22 cellular contexts compared by ENCODE assay signal in genomic region chr11:75272391-75272790, GRCh38. TPM values are rescaled to one million over a fixed set of nuclear protein-coding genes. Genes with fewer than 3 reads are reported as not detected.
DNase-seq lines count a peak whose midpoint lies in the region; ATAC-seq, FAIRE-seq and TF ChIP-seq lines count a peak whose summit lies in the region.
"Had no signal": no experiment of that assay in that cellular context is flagged by ENCODE, and none has a peak within 500 bp of the region (broad histone marks: within the 10 kb centered on the region; RNA-seq: fewer than 3 reads in every experiment).

No MANE protein-coding gene starts in this region.

- no peaks in the 10 kb centered on the region for H3K27me3 ChIP-seq in BLaER1
- H3K27me3 ChIP-seq: cardiac muscle cell, heart right ventricle, Peyer's patch, thyroid gland had no signal

- CTCF ChIA-PET in activated CD4-positive, alpha-beta T cell treated with anti-CD3 and anti-CD28 coated beads, Interleukin-2, amount 10 ng/mL, durations not matched to agents 7 days and 5 days (lab: Charles Lee) = interaction anchor here (0.6 to 3.2 kb wide), 4 partner anchors 8 to 132 kb away, joined by 3 to 17 read pairs (median 6); no protein-coding TSS in a partner anchor

- H3K9me3 Mint-ChIP-seq in activated CD4-positive, alpha-beta T cell treated with anti-CD3 and anti-CD28 coated beads, Interleukin-2, amount 10 ng/mL, durations not matched to agents 7 days and 5 days = no peaks in the 10 kb centered on the region
- H3K9me3 Mint-ChIP-seq in nephron progenitor cell = no peaks in the 10 kb centered on the region
- H3K9me3 Mint-ChIP-seq: activated T-helper 1 cell treated with anti-CD3 and anti-CD28 coated beads, Interleukin-12 subunit alpha, Interleukin-12 subunit beta, Interleukin-2, Interleukin-4 antibody, amounts not matched to agents 30 ng/mL and 10 ng/mL and 1 ng/mL, durations not matched to agents 14 hours and 24 hours and 36 hours; nephron had no signal

- FAIRE-seq in frontal cortex (lab: Jason Lieb, UNC) = no peak

- H3K9me3 ChIP-seq in BLaER1 (no peaks in the 10 kb centered on the region), T-helper 17 cell (ENCODE audit: control insufficient read depth, low read length, poor library complexity, severe bottlenecking) (no peaks in the 10 kb centered on the region)
- H3K9me3 ChIP-seq: heart right ventricle, Peyer's patch, thyroid gland had no signal

- no peak overlapping the region for H3K4me3 Mint-ChIP-seq in activated CD4-positive, alpha-beta T cell treated with anti-CD3 and anti-CD28 coated beads, Interleukin-2, amount 10 ng/mL, durations not matched to agents 7 days and 5 days
- H3K4me3 Mint-ChIP-seq in T-helper 17 cell = peak overlapping the region; percentile 50
- H3K4me3 Mint-ChIP-seq in nephron progenitor cell = no peak overlapping the region
- H3K4me3 Mint-ChIP-seq: activated T-helper 1 cell treated with anti-CD3 and anti-CD28 coated beads, Interleukin-12 subunit alpha, Interleukin-12 subunit beta, Interleukin-2, Interleukin-4 antibody, amounts not matched to agents 30 ng/mL and 10 ng/mL and 1 ng/mL, durations not matched to agents 14 hours and 24 hours and 36 hours; nephron had no signal

- no peak overlapping the region for H3K4me3 ChIP-seq in BLaER1
- H3K4me3 ChIP-seq: cardiac muscle cell, heart right ventricle, Peyer's patch, thyroid gland had no signal

- peaks cover 62% of the 10 kb centered on the region for H3K4me1 ChIP-seq in BLaER1
- H3K4me1 ChIP-seq: Peyer's patch, thyroid gland had no signal

- peak overlapping the region; percentile 80 for H3K4me2 ChIP-seq in BLaER1

- peak overlapping the region; percentile 82 for H3K27ac Mint-ChIP-seq in activated CD4-positive, alpha-beta T cell treated with anti-CD3 and anti-CD28 coated beads, Interleukin-2, amount 10 ng/mL, durations not matched to agents 7 days and 5 days
- H3K27ac Mint-ChIP-seq in T-helper 17 cell (peak overlapping the region; percentile 21), nephron progenitor cell (no peak overlapping the region)
- H3K27ac Mint-ChIP-seq: nephron had no signal

- ATAC-seq in T-helper 17 cell (no peak), HG03025 (IDR thresholded peaks at IDR 0.05; ENCODE audit: low FRiP score, unreplicated experiment) (no peak)

- H3K9ac ChIP-seq in BLaER1 = peak overlapping the region; percentile 50; the same call in 1 of the 2 replicates

- H3K36me3 Mint-ChIP-seq in activated CD4-positive, alpha-beta T cell treated with anti-CD3 and anti-CD28 coated beads, Interleukin-2, amount 10 ng/mL, durations not matched to agents 7 days and 5 days (ENCODE audit: low read depth) = peaks cover 19% of the 10 kb centered on the region
- H3K36me3 Mint-ChIP-seq in T-helper 17 cell (ENCODE audit: low read depth) (peaks cover 7% of the 10 kb centered on the region), nephron progenitor cell (ENCODE audit: low read depth) (no peaks in the 10 kb centered on the region)

- TF ChIP-seq CTCF in nephron progenitor cell (IDR thresholded peaks at IDR 0.05) = no peak

- DNase-seq in activated CD4-positive, alpha-beta T cell treated with anti-CD3 and anti-CD28 coated beads, Interleukin-2, amount 10 ng/mL, durations not matched to agents 7 days and 5 days = no peak
- no peak for DNase-seq in activated CD4-positive, alpha-beta T cell treated with anti-CD3 and anti-CD28 coated beads, Interleukin-2, amount 50 U/mL, for 48 hours
- DNase-seq in T-helper 17 cell = no peak
- peak; percentile 55 for DNase-seq in mesenteric fat pad (ENCODE audit: low spot score)
- DNase-seq in nephron progenitor cell = no peak
- no peak for DNase-seq in frontal cortex (ENCODE audit: low spot score in 2 of 2)
- DNase-seq: activated CD4-positive, alpha-beta T cell treated with anti-CD3 and anti-CD28 coated beads, Interleukin-2, amount 50 U/mL, for 1 hour; amniotic stem cell; effector CD8-positive, alpha-beta T cell; heart right ventricle; NCI-H1417 treated with DMSO at 0.1 percent for 48 hours; NCI-H774; stimulated activated CD4-positive, alpha-beta T cell treated with anti-CD3 and anti-CD28 coated beads, Interleukin-12 subunit alpha, Interleukin-12 subunit beta, amount 100 ng/mL, for 4 hours; thyroid gland had no signal

- peaks cover 69% of the 10 kb centered on the region for H3K36me3 ChIP-seq in BLaER1
- H3K36me3 ChIP-seq: cardiac muscle cell had no signal

- peak overlapping the region; percentile 66 for H3K27ac ChIP-seq in BLaER1
- H3K27ac ChIP-seq: C4-2B, cardiac muscle cell, heart right ventricle, Peyer's patch, thyroid gland had no signal

- peaks cover 52% of the 10 kb centered on the region for H3K4me1 Mint-ChIP-seq in activated CD4-positive, alpha-beta T cell treated with anti-CD3 and anti-CD28 coated beads, Interleukin-2, amount 10 ng/mL, durations not matched to agents 7 days and 5 days
- H3K4me1 Mint-ChIP-seq in T-helper 17 cell (peaks cover 22% of the 10 kb centered on the region), nephron progenitor cell (no peaks in the 10 kb centered on the region)
- H3K4me1 Mint-ChIP-seq: nephron had no signal

- no peaks in the 10 kb centered on the region for H3K27me3 Mint-ChIP-seq in activated CD4-positive, alpha-beta T cell treated with anti-CD3 and anti-CD28 coated beads, Interleukin-2, amount 10 ng/mL, durations not matched to agents 7 days and 5 days
- no peaks in the 10 kb centered on the region for H3K27me3 Mint-ChIP-seq in T-helper 17 cell
- H3K27me3 Mint-ChIP-seq in nephron progenitor cell (ENCODE audit: low read depth, poor library complexity) = peaks cover 8% of the 10 kb centered on the region

- POLR2A ChIA-PET in activated CD4-positive, alpha-beta T cell treated with anti-CD3 and anti-CD28 coated beads, Interleukin-2, amount 10 ng/mL, durations not matched to agents 7 days and 5 days (lab: Charles Lee) = no interaction called here

- H4K20me1 ChIP-seq in BLaER1 = no peaks in the 10 kb centered on the region

RNA-seq across cellular contexts. Expression of gene TPBGL, which starts 31.8 kb away (rescaled TPM):
- total RNA-seq in activated CD4-positive, alpha-beta T cell treated with anti-CD3 and anti-CD28 coated beads, Interleukin-2, amount 10 ng/mL, durations not matched to agents 7 days and 5 days = under 1 TPM in 1 of 2 experiments, not detected in 1; 0.06 TPM
- total RNA-seq in T-helper 17 cell = under 1 TPM; 0.42 to 0.60 TPM
- total RNA-seq in mesenteric fat pad = 1.6 TPM
- total RNA-seq in frontal cortex = not detected
- total RNA-seq: A172 had no signal
